Comparison of ENCODE assay signal across 2 cellular contexts in genomic region chr12:62739266-62739831, GRCh38.
TF ChIP-seq lines count a peak whose summit lies in the region.

No MANE protein-coding gene starts in this region.

TF ChIP-seq in SK-N-SH, 30 proteins besides CTCF, POLR2A, EP300 and RAD21 (continued from another document):
- no peak for TF ChIP-seq IRF3 (IDR thresholded peaks at IDR 0.05; ENCODE audit: low read depth, low read length)
- TF ChIP-seq SMC3 (IDR thresholded peaks at IDR 0.05; ENCODE audit: low read depth, low read length), result no peak
- no peak for TF ChIP-seq YY1 (IDR thresholded peaks at IDR 0.05; ENCODE audit: low read depth)
- no peak for TF ChIP-seq MEF2A (IDR thresholded peaks at IDR 0.05; ENCODE audit: borderline replicate concordance, low read depth)
- TF ChIP-seq ZBTB33 (IDR thresholded peaks at IDR 0.05; ENCODE audit: borderline replicate concordance, low read depth), result no peak
- no peak for TF ChIP-seq POLR2AphosphoS5 (IDR thresholded peaks at IDR 0.05; ENCODE audit: low read depth, low read length)
- no peak for TF ChIP-seq TCF12 (IDR thresholded peaks at IDR 0.05)
- no peak for TF ChIP-seq FOXJ3 (CRISPR knock-in tag; IDR thresholded peaks at IDR 0.05)
- TF ChIP-seq RCOR1 (IDR thresholded peaks at IDR 0.05; ENCODE audit: low read length), result no peak
- no peak for TF ChIP-seq USF2 (IDR thresholded peaks at IDR 0.05; ENCODE audit: borderline replicate concordance, low read depth, low read length)
- no peak for TF ChIP-seq FOXM1 (IDR thresholded peaks at IDR 0.05; ENCODE audit: low read depth)
- no peak for TF ChIP-seq ELF1 (IDR thresholded peaks at IDR 0.05)
- TF ChIP-seq NRF1 (IDR thresholded peaks at IDR 0.05; ENCODE audit: low read depth, low read length), result no peak
- no peak for TF ChIP-seq GATA2 (CRISPR knock-in tag; IDR thresholded peaks at IDR 0.05)
- TF ChIP-seq GABPA (IDR thresholded peaks at IDR 0.05; ENCODE audit: low read depth), result no peak

TF ChIP-seq in SK-N-SH treated with all-trans-retinoic acid at 6 μM for 48 hours, 23 proteins besides CTCF, POLR2A, EP300 and RAD21 (continued from another document):
- no peak for TF ChIP-seq CSRNP3 (CRISPR knock-in tag; IDR thresholded peaks at IDR 0.05)
- TF ChIP-seq ZFP30 (CRISPR knock-in tag; IDR thresholded peaks at IDR 0.05), result no peak
